ENCODE assay signal across 21 cellular contexts in the genomic region with DNA sequence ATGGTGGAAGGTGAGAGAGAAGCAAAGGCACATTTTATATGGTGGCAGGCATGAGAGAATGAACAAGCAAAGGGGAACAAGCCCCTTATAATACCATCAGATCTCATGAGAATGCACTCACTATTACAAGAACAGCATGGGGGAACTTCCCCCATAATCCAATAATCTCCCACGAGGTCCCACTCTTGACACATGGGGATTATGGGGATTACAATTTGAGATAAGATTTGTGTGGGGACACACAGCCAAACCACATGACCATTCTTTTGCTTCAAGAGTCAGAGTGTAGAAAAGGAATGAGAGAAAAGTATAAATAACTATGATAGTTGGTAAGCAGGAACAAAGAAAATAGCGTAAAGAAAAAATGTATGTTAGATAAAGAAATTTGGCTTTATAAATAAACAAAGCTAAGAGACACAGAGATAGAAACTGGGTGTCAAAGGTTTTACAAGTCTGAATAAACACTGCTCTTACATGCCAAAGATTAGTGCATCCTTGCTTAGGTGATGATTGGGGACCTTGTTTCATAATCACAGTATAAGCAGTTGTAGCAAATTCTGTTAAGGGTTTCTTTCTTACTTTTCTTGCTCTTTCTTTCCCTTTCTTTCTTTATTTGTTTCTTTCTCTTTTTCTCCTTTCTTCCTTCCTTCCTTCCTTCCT.
DNase-seq lines count a peak whose midpoint lies in the region; ATAC-seq, FAIRE-seq and TF ChIP-seq lines count a peak whose summit lies in the region.
"Had no signal": no experiment of that assay in that cellular context is flagged by ENCODE, and none has a peak within 500 bp of the region (broad histone marks: within the 10 kb centered on the region; RNA-seq: fewer than 3 reads in every experiment).

No MANE protein-coding gene starts in this region.

- ATAC-seq in HepG2 (no peak), right lobe of liver (no peak), GM21381 (IDR thresholded peaks at IDR 0.05; ENCODE audit: unreplicated experiment) (no peak)
- ATAC-seq: A549, HCT116 had no signal

- no peaks in the 10 kb centered on the region for H3K9me3 ChIP-seq in HepG2 (ENCODE audit: low read length)
- H3K9me3 ChIP-seq in right lobe of liver: no peaks in the 10 kb centered on the region
- peaks cover 6% of the 10 kb centered on the region for H3K9me3 ChIP-seq in WERI-Rb-1 (ENCODE audit: severe bottlenecking)

- WGBS in HepG2 (ENCODE audit: low lambda C conversion rate): 15% methylated on average over 2 of the region's 2 CpGs
- WGBS in right lobe of liver (ENCODE audit: insufficient coverage, low coverage, low lambda C conversion rate, missing lambda C conversion rate): 65% methylated on average over 2 of the region's 2 CpGs

- no peaks in the 10 kb centered on the region for H4K20me1 ChIP-seq in HepG2 (ENCODE audit: insufficient read depth, low read length)

- H3K4me3 ChIP-seq in HepG2 (replicated peaks in 1 of 3; ENCODE audit: insufficient read depth in 1 of 3, low read depth in 2 of 3, low read length in 3 of 3) (no peak overlapping the region), right lobe of liver (no peak overlapping the region), WERI-Rb-1 (ENCODE audit: low read depth, low read length) (no peak overlapping the region), fibroblast of villous mesenchyme (ENCODE audit: low read depth, low read length) (no peak overlapping the region)
- H3K4me3 ChIP-seq: A549, GM23248 had no signal

- TF ChIP-seq EP300 in HepG2 (IDR thresholded peaks at IDR 0.05; ENCODE audit: low read depth in 2 of 2, low read length in 2 of 2): no peak
- no peak for TF ChIP-seq EP300 in HepG2 (CRISPR knock-in tag; IDR thresholded peaks at IDR 0.05; ENCODE audit: borderline replicate concordance)

- H3K36me3 ChIP-seq in HepG2 (replicated peaks in 1 of 2; ENCODE audit: control insufficient read depth in 1 of 2, insufficient read depth in 2 of 2, low read length in 2 of 2) (no peaks in the 10 kb centered on the region), right lobe of liver (no peaks in the 10 kb centered on the region), WERI-Rb-1 (no peaks in the 10 kb centered on the region)

- no peak overlapping the region for H2AFZ ChIP-seq in HepG2 (ENCODE audit: low read length)
- H2AFZ ChIP-seq: GM23248 had no signal

- in situ Hi-C loops in HepG2 (cut with HindIII; ENCODE audit: extremely low pct_ligation_motif_present, low pct_unique_long_range_greater_than_20kb): no loop called here

- TF ChIP-seq POLR2A in HepG2 (IDR thresholded peaks at IDR 0.05; ENCODE audit: insufficient read depth in 1 of 2, low read depth in 2 of 2, low read length in 2 of 2) (no peak), right lobe of liver (IDR thresholded peaks at IDR 0.05) (no peak)

- H3K9ac ChIP-seq in HepG2 (ENCODE audit: insufficient read depth, low read depth, low read length): no peak overlapping the region
- H3K9ac ChIP-seq: GM23248 had no signal

- no peaks in the 10 kb centered on the region for H3K79me2 ChIP-seq in HepG2 (ENCODE audit: insufficient read depth, low read length)

- no peak for FAIRE-seq in HepG2 (lab: Jason Lieb, UNC)
- FAIRE-seq: A549, GM12891, GM18507, H1 had no signal

- TF ChIP-seq RAD21 in HepG2 (CRISPR knock-in tag; IDR thresholded peaks at IDR 0.05): no peak

- BruUV-seq in HepG2 (replicated peaks; lab: Mats Ljungman, UMichigan): no TSS peak

- H3K4me2 ChIP-seq in HepG2 (ENCODE audit: low read depth, low read length): no peak overlapping the region
- H3K4me2 ChIP-seq: A549 had no signal

- CTCF ChIA-PET in HepG2 (lab: Yijun Ruan, JAX; ENCODE audit: low intra/inter-chr PET ratio, low total read pairs): no interaction called here

- DNase-seq in HepG2 (ENCODE audit: low spot score): no peak
- DNase-seq in right lobe of liver: no peak
- DNase-seq in WERI-Rb-1: peak; percentile 45
- peak; percentile 66 for DNase-seq in fibroblast of villous mesenchyme (ENCODE audit: low read depth)
- DNase-seq in SHP77 treated with DMSO at 0.1 percent for 48 hours (lab: John Stamatoyannopoulos, UW): no peak
- no peak for DNase-seq in DMS53 (lab: John Stamatoyannopoulos, UW)
- DNase-seq: 8988T; C1 segment of cervical spinal cord; Calu3; CD4-positive, alpha-beta memory T cell; COR-L47; DMS79 treated with DMSO at 0.1 percent for 48 hours; GF-D8; GM23248; H9 had no signal

- TF ChIP-seq CTCF in HepG2 (CRISPR knock-in tag; IDR thresholded peaks at IDR 0.05) (no peak), right lobe of liver (IDR thresholded peaks at IDR 0.05) (no peak), WERI-Rb-1 (IDR thresholded peaks at IDR 0.05; ENCODE audit: low read depth, low read length) (no peak), fibroblast of villous mesenchyme (IDR thresholded peaks at IDR 0.05; ENCODE audit: insufficient read depth, low read depth, low read length) (no peak)

- no peaks in the 10 kb centered on the region for H3K27me3 ChIP-seq in HepG2 (ENCODE audit: control insufficient read depth in 1 of 2, insufficient read depth in 2 of 2, low read length in 2 of 2)
- no peaks in the 10 kb centered on the region for H3K27me3 ChIP-seq in right lobe of liver
- no peaks in the 10 kb centered on the region for H3K27me3 ChIP-seq in WERI-Rb-1 (ENCODE audit: insufficient read depth, low read depth, severe bottlenecking)

- H3K4me1 ChIP-seq in HepG2 (ENCODE audit: insufficient read depth, low read length) (no peaks in the 10 kb centered on the region), right lobe of liver (no peaks in the 10 kb centered on the region)

- H3K27ac ChIP-seq in HepG2 (ENCODE audit: extremely low read length, insufficient read depth, low read length) (no peak overlapping the region), right lobe of liver (no peak overlapping the region), WERI-Rb-1 (no peak overlapping the region)
- H3K27ac ChIP-seq: A549, GM23248 had no signal

- intact Hi-C loops in HepG2 (cut with micrococcal nuclease; ENCODE audit: unreplicated experiment) (no loop called here), right lobe of liver (cut with DNase I) (no loop called here)

- POLR2A ChIA-PET in HepG2 (lab: Yijun Ruan, JAX): no interaction called here

TF ChIP-seq in HepG2, 621 proteins besides CTCF, POLR2A, EP300 and RAD21:
- TF ChIP-seq HNRNPK (IDR thresholded peaks at IDR 0.05; ENCODE audit: low read depth, low read length, poor library complexity, severe bottlenecking): peak; percentile 60
- peak; percentile 26 for TF ChIP-seq SRSF9 (IDR thresholded peaks at IDR 0.05; ENCODE audit: borderline replicate concordance, insufficient read depth, low read depth, low read length, poor library complexity, severe bottlenecking)
- TF ChIP-seq ZNF563 (CRISPR knock-in tag; IDR thresholded peaks at IDR 0.05): no peak

Comparison
In these comparisons a context has a peak if more than half of its experiments do, and no peak if none do; other contexts are left out.
1. DNase-seq: peak in WERI-Rb-1 (single experiment) and fibroblast of villous mesenchyme (single experiment); none in HepG2 (single experiment), right lobe of liver (0 of 3), SHP77 treated with DMSO at 0.1 percent for 48 hours (single experiment) and DMS53 (single experiment).